In the genomic region with DNA sequence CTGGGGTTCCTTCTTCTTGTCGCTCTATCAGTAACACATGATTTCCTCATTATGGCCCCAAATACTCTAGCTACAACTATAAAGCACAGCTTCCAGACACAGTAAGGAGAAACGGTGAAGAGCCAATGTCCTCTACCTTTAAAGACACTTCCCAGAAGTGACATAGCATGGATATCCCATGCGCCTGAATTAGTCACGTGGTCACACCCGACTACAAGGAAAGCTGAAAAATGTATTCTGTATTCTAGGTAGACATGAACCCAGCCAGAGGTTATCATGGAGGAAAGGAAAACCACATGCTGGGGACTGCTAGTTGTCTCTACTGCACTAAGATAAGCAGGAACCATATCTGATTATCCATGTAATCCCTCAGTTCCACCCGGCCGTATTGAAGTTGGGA, we compare ENCODE assay signal across 11 cellular contexts.
"Had no signal": no experiment of that assay in that cellular context is flagged by ENCODE, and none has a peak within 500 bp of the region (broad histone marks: within the 10 kb centered on the region; RNA-seq: fewer than 3 reads in every experiment).

No MANE protein-coding gene starts in this region.

- DNase-seq: GM23248, GOT3, H7, H9, HCEC 1CT, HFFc6 had no signal

- H3K4me2 ChIP-seq: GM23338 had no signal

- H3K9ac ChIP-seq: GM23248 had no signal

- H3K4me3 ChIP-seq: GM23248, GM23338, HAP-1 had no signal

- H3K27ac ChIP-seq: GM23248 had no signal

- H3K9me3 ChIP-seq: HAP-1 had no signal

- H3K4me1 ChIP-seq: HAP-1 had no signal

- H2AFZ ChIP-seq: GM23248, GM23338 had no signal

- ATAC-seq: GM23338, HCT116 had no signal

- FAIRE-seq: H1, H54 had no signal

- H3K36me3 ChIP-seq: HAP-1 had no signal
